Comparison of ENCODE assay signal across 1 cellular context in the genomic region with DNA sequence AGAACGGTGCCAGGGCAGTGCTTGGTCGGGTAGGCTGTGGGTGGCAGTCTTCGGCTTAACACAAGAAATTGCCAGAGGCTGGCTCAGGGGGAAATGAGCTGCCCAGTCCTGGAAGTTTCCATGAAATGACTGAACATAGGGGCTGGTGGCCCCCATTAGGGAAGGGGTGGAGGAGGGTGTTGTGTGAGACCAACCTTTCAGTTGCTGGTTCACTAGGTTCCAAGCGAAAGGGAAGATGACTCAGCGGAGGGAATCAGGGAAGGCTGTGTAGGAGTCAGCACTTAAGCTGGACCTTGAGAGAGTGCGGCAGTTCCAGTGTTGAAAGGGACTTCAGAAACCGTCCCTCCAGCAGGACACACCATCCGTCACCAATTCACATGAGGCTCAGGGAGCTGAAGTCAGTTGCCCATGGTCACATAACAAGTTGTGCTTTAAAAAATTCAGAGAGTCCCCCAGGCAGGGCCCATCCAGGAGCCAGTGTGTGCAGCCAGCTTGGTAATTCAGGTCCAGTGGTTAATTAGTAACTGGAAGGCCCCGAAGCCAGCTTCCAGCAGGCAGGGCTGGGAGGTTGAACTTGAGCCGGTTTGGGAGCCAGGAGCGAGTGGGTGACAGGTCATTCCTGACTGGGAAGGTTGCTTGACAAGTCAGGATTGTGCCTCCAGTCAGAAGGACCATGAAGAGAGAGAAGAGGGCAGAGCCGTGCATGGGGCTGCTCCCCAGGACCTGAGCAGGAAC.
TF ChIP-seq lines count a peak whose summit lies in the region.

A gene (plus strand): TSS at position 616 of the 735 bp plus-strand sequence. CDS start 7,469 bp downstream, outside the sequence.

TF ChIP-seq in GM23338, 12 proteins besides CTCF, POLR2A, EP300 and RAD21 (continued from another document):
- TF ChIP-seq, protein P1, sequence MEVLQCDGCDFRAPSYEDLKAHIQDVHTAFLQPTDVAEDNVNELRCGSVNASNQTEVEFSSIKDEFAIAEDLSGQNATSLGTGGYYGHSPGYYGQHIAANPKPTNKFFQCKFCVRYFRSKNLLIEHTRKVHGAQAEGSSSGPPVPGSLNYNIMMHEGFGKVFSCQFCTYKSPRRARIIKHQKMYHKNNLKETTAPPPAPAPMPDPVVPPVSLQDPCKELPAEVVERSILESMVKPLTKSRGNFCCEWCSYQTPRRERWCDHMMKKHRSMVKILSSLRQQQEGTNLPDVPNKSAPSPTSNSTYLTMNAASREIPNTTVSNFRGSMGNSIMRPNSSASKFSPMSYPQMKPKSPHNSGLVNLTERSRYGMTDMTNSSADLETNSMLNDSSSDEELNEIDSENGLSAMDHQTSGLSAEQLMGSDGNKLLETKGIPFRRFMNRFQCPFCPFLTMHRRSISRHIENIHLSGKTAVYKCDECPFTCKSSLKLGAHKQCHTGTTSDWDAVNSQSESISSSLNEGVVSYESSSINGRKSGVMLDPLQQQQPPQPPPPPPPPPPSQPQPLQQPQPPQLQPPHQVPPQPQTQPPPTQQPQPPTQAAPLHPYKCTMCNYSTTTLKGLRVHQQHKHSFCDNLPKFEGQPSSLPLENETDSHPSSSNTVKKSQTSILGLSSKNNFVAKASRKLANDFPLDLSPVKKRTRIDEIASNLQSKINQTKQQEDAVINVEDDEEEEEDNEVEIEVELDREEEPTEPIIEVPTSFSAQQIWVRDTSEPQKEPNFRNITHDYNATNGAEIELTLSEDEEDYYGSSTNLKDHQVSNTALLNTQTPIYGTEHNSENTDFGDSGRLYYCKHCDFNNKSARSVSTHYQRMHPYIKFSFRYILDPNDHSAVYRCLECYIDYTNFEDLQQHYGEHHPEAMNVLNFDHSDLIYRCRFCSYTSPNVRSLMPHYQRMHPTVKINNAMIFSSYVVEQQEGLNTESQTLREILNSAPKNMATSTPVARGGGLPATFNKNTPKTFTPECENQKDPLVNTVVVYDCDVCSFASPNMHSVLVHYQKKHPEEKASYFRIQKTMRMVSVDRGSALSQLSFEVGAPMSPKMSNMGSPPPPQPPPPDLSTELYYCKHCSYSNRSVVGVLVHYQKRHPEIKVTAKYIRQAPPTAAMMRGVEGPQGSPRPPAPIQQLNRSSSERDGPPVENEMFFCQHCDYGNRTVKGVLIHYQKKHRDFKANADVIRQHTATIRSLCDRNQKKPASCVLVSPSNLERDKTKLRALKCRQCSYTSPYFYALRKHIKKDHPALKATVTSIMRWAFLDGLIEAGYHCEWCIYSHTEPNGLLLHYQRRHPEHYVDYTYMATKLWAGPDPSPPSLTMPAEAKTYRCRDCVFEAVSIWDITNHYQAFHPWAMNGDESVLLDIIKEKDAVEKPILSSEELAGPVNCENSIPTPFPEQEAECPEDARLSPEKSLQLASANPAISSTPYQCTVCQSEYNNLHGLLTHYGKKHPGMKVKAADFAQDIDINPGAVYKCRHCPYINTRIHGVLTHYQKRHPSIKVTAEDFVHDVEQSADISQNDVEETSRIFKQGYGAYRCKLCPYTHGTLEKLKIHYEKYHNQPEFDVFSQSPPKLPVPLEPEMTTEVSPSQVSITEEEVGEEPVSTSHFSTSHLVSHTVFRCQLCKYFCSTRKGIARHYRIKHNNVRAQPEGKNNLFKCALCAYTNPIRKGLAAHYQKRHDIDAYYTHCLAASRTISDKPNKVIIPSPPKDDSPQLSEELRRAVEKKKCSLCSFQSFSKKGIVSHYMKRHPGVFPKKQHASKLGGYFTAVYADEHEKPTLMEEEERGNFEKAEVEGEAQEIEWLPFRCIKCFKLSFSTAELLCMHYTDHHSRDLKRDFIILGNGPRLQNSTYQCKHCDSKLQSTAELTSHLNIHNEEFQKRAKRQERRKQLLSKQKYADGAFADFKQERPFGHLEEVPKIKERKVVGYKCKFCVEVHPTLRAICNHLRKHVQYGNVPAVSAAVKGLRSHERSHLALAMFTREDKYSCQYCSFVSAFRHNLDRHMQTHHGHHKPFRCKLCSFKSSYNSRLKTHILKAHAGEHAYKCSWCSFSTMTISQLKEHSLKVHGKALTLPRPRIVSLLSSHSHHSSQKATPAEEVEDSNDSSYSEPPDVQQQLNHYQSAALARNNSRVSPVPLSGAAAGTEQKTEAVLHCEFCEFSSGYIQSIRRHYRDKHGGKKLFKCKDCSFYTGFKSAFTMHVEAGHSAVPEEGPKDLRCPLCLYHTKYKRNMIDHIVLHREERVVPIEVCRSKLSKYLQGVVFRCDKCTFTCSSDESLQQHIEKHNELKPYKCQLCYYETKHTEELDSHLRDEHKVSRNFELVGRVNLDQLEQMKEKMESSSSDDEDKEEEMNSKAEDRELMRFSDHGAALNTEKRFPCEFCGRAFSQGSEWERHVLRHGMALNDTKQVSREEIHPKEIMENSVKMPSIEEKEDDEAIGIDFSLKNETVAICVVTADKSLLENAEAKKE (CRISPR knock-in tag; IDR thresholded peaks at IDR 0.05), result no peak
- no peak for TF ChIP-seq EZH2 (IDR thresholded peaks at IDR 0.05; ENCODE audit: low read depth, unreplicated experiment)
- TF ChIP-seq POLR2AphosphoS5 (IDR thresholded peaks at IDR 0.05; ENCODE audit: low read depth), result no peak
- no peak for TF ChIP-seq ZNF114 (CRISPR knock-in tag; IDR thresholded peaks at IDR 0.05)
- TF ChIP-seq, protein P2, sequence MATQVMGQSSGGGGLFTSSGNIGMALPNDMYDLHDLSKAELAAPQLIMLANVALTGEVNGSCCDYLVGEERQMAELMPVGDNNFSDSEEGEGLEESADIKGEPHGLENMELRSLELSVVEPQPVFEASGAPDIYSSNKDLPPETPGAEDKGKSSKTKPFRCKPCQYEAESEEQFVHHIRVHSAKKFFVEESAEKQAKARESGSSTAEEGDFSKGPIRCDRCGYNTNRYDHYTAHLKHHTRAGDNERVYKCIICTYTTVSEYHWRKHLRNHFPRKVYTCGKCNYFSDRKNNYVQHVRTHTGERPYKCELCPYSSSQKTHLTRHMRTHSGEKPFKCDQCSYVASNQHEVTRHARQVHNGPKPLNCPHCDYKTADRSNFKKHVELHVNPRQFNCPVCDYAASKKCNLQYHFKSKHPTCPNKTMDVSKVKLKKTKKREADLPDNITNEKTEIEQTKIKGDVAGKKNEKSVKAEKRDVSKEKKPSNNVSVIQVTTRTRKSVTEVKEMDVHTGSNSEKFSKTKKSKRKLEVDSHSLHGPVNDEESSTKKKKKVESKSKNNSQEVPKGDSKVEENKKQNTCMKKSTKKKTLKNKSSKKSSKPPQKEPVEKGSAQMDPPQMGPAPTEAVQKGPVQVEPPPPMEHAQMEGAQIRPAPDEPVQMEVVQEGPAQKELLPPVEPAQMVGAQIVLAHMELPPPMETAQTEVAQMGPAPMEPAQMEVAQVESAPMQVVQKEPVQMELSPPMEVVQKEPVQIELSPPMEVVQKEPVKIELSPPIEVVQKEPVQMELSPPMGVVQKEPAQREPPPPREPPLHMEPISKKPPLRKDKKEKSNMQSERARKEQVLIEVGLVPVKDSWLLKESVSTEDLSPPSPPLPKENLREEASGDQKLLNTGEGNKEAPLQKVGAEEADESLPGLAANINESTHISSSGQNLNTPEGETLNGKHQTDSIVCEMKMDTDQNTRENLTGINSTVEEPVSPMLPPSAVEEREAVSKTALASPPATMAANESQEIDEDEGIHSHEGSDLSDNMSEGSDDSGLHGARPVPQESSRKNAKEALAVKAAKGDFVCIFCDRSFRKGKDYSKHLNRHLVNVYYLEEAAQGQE (IDR thresholded peaks at IDR 0.05; ENCODE audit: unreplicated experiment), result no peak
- no peak for TF ChIP-seq ZNF331 (CRISPR knock-in tag; IDR thresholded peaks at IDR 0.05; ENCODE audit: low read depth)
- TF ChIP-seq, protein P3, sequence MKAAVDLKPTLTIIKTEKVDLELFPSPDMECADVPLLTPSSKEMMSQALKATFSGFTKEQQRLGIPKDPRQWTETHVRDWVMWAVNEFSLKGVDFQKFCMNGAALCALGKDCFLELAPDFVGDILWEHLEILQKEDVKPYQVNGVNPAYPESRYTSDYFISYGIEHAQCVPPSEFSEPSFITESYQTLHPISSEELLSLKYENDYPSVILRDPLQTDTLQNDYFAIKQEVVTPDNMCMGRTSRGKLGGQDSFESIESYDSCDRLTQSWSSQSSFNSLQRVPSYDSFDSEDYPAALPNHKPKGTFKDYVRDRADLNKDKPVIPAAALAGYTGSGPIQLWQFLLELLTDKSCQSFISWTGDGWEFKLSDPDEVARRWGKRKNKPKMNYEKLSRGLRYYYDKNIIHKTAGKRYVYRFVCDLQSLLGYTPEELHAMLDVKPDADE (IDR thresholded peaks at IDR 0.05), result no peak
- no peak for TF ChIP-seq CREB1 (CRISPR knock-in tag; IDR thresholded peaks at IDR 0.05; ENCODE audit: low read depth)
- TF ChIP-seq NANOG (IDR thresholded peaks at IDR 0.05; ENCODE audit: borderline replicate concordance), result no peak
TF ChIP-seq in GM23338: peak in this region for 0.
